ENCODE assay signal across 17 cellular contexts in the genomic region with DNA sequence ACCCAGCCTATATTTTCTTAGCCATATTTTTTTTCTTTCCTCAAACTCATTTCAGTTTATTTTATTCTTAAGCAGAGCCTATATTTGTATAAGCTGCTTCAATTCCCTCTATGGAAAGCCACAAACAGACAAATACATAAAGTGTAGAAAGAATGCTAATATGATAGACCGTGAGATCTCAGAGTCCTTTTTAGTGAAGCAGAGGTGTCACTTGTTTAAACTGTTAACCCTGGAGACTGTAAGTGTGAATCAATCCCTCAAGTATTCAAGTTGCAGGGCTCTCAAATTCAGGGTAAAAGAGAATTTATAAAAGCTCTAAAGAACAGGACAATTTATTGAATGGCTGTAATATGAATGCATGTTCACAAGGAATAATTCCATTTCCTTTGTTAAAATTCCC.
A peak's percentile ranks its signal among the peaks of the same experiment; 100 is the strongest.
DNase-seq lines count a peak whose midpoint lies in the region; ATAC-seq and TF ChIP-seq lines count a peak whose summit lies in the region.
"Had no signal": no experiment of that assay in that cellular context is flagged by ENCODE, and none has a peak within 500 bp of the region (broad histone marks: within the 10 kb centered on the region; RNA-seq: fewer than 3 reads in every experiment).

No MANE protein-coding gene starts in this region.

- no peaks in the 10 kb centered on the region for H3F3A ChIP-seq in neural progenitor cell (ENCODE audit: low read depth)

- H3K27me3 Mint-ChIP-seq in activated T-cell treated with anti-CD3 and anti-CD28 coated beads, Interleukin-2, amount 50 U/mL, for 72 hours (ENCODE audit: low read depth) = no peaks in the 10 kb centered on the region
- H3K27me3 Mint-ChIP-seq in activated CD4-positive, alpha-beta memory T cell treated with anti-CD3 and anti-CD28 coated beads for 36 hours = no peaks in the 10 kb centered on the region
- no peaks in the 10 kb centered on the region for H3K27me3 Mint-ChIP-seq in effector memory CD8-positive, alpha-beta T cell
- H3K27me3 Mint-ChIP-seq in neural progenitor cell (ENCODE audit: insufficient read depth, low read depth) = peaks cover 2% of the 10 kb centered on the region

- no peak overlapping the region for H2AFZ ChIP-seq in neural progenitor cell (replicated peaks)

- H3K79me2 ChIP-seq in neural progenitor cell (ENCODE audit: low read depth) = no peaks in the 10 kb centered on the region

- peaks cover 0 to 7% of the 10 kb centered on the region in 2 donors for H3K36me3 Mint-ChIP-seq in activated T-cell treated with anti-CD3 and anti-CD28 coated beads, Interleukin-2, amount 50 U/mL, for 72 hours (ENCODE audit: insufficient read depth in 2 of 2)
- no peaks in the 10 kb centered on the region for H3K36me3 Mint-ChIP-seq in activated CD4-positive, alpha-beta memory T cell treated with anti-CD3 and anti-CD28 coated beads for 36 hours
- no peaks in the 10 kb centered on the region for H3K36me3 Mint-ChIP-seq in effector memory CD8-positive, alpha-beta T cell (ENCODE audit: insufficient read depth)
- no peaks in the 10 kb centered on the region for H3K36me3 Mint-ChIP-seq in neural progenitor cell

- H3K27ac ChIP-seq in neural progenitor cell = no peak overlapping the region

- no peaks in the 10 kb centered on the region for H4K20me1 ChIP-seq in neural progenitor cell (ENCODE audit: low read depth)

- no peaks in the 10 kb centered on the region for H3K27me3 ChIP-seq in neural progenitor cell

- POLR2A ChIA-PET in activated CD4-positive, alpha-beta memory T cell treated with anti-CD3 and anti-CD28 coated beads for 36 hours (lab: Charles Lee) = interaction anchor here (1.5 to 4.6 kb wide), 4 partner anchors 13 to 115 kb away, joined by 5 to 47 read pairs (median 11); a partner anchor contains a TSS

- TF ChIP-seq CTCF in neural progenitor cell (IDR thresholded peaks at IDR 0.05) = no peak

- H3K4me2 ChIP-seq in neural progenitor cell = no peak overlapping the region

- peak overlapping the region; percentile 58 to 94 for H3K4me3 Mint-ChIP-seq in activated T-cell treated with anti-CD3 and anti-CD28 coated beads, Interleukin-2, amount 50 U/mL, for 72 hours
- H3K4me3 Mint-ChIP-seq in activated CD4-positive, alpha-beta memory T cell treated with anti-CD3 and anti-CD28 coated beads for 36 hours = no peak overlapping the region
- H3K4me3 Mint-ChIP-seq in effector memory CD8-positive, alpha-beta T cell = no peak overlapping the region
- H3K4me3 Mint-ChIP-seq in neural progenitor cell = no peak overlapping the region

- peaks cover 12% of the 10 kb centered on the region for H3K4me1 ChIP-seq in neural progenitor cell

- H3K9me3 Mint-ChIP-seq in activated T-cell treated with anti-CD3 and anti-CD28 coated beads, Interleukin-2, amount 50 U/mL, for 72 hours = peaks cover 0 to 1% of the 10 kb centered on the region in 2 donors
- no peaks in the 10 kb centered on the region for H3K9me3 Mint-ChIP-seq in activated CD4-positive, alpha-beta memory T cell treated with anti-CD3 and anti-CD28 coated beads for 36 hours
- H3K9me3 Mint-ChIP-seq in effector memory CD8-positive, alpha-beta T cell = no peaks in the 10 kb centered on the region
- no peaks in the 10 kb centered on the region for H3K9me3 Mint-ChIP-seq in neural progenitor cell

- CTCF ChIA-PET in activated CD4-positive, alpha-beta memory T cell treated with anti-CD3 and anti-CD28 coated beads for 36 hours (lab: Charles Lee) = interaction anchor here (1.0 to 3.2 kb wide), 8 partner anchors 8 to 196 kb away, joined by 3 to 24 read pairs (median 4); a partner anchor contains a TSS

- ATAC-seq in activated T-cell treated with anti-CD3 and anti-CD28 coated beads, Interleukin-2, amount 50 U/mL, for 72 hours (replicated peaks in 1 of 2) = no peak
- ATAC-seq in effector memory CD8-positive, alpha-beta T cell (replicated peaks) = peak; percentile 36

- H3K9me3 ChIP-seq in neural progenitor cell (ENCODE audit: low read depth) = no peaks in the 10 kb centered on the region
- H3K9me3 ChIP-seq: A549 had no signal

- H3K9ac ChIP-seq in neural progenitor cell = no peak overlapping the region

- no peaks in the 10 kb centered on the region for H3K36me3 ChIP-seq in neural progenitor cell

- DNase-seq in activated T-cell treated with anti-CD3 and anti-CD28 coated beads, Interleukin-2, amount 50 U/mL, for 72 hours = no peak
- DNase-seq in activated T-cell treated with anti-CD3 and anti-CD28 coated beads for 4 hours (no peak), neural progenitor cell (ENCODE audit: low spot score) (no peak), amniotic stem cell (lab: John Stamatoyannopoulos, UW) (no peak), NCI-H1105 (lab: John Stamatoyannopoulos, UW) (no peak), ecto neural progenitor cell (ENCODE audit: low spot score) (no peak)
- DNase-seq in activated CD4-positive, alpha-beta memory T cell treated with anti-CD3 and anti-CD28 coated beads for 36 hours = no peak
- DNase-seq in effector memory CD8-positive, alpha-beta T cell = no peak
- DNase-seq: C1 segment of cervical spinal cord; GOT3; MV-4-11; NCI-H1417 treated with DMSO at 0.1 percent for 48 hours; NCI-H1930; NCI-H446; NK-92 treated with Interleukin-12 subunit alpha and Interleukin-12 subunit beta, amount 100 ng/mL, for 24 hours; OCI-M1 had no signal

- H3K4me3 ChIP-seq in neural progenitor cell = no peak overlapping the region
- H3K4me3 ChIP-seq: A549 had no signal

- peaks cover 87% of the 10 kb centered on the region for H3K4me1 Mint-ChIP-seq in activated T-cell treated with anti-CD3 and anti-CD28 coated beads, Interleukin-2, amount 50 U/mL, for 72 hours (ENCODE audit: low read depth)
- peaks cover 63% of the 10 kb centered on the region for H3K4me1 Mint-ChIP-seq in activated CD4-positive, alpha-beta memory T cell treated with anti-CD3 and anti-CD28 coated beads for 36 hours (ENCODE audit: low read depth)
- H3K4me1 Mint-ChIP-seq in effector memory CD8-positive, alpha-beta T cell (ENCODE audit: low read depth in 2 of 2) = peaks cover 21 to 40% of the 10 kb centered on the region in 2 donors
- H3K4me1 Mint-ChIP-seq in neural progenitor cell = peaks cover 38% of the 10 kb centered on the region

- peak overlapping the region; percentile 99 for H3K27ac Mint-ChIP-seq in activated T-cell treated with anti-CD3 and anti-CD28 coated beads, Interleukin-2, amount 50 U/mL, for 72 hours
- H3K27ac Mint-ChIP-seq in activated CD4-positive, alpha-beta memory T cell treated with anti-CD3 and anti-CD28 coated beads for 36 hours = peak overlapping the region; percentile 61
- H3K27ac Mint-ChIP-seq in effector memory CD8-positive, alpha-beta T cell = peak overlapping the region; percentile 79 to 81
- H3K27ac Mint-ChIP-seq in neural progenitor cell = peak overlapping the region; percentile 59

- intact Hi-C loops in activated CD4-positive, alpha-beta memory T cell treated with anti-CD3 and anti-CD28 coated beads for 36 hours (cut with micrococcal nuclease) = loop anchor here (5.0 to 10.0 kb wide), 6 partner anchors 150 to 485 kb away; a partner anchor contains a TSS

Comparison
In these comparisons a context has a peak if more than half of its experiments do, and no peak if none do; other contexts are left out.
1. H3K4me3 Mint-ChIP-seq: peak in activated T-cell treated with anti-CD3 and anti-CD28 coated beads, Interleukin-2, amount 50 U/mL, for 72 hours (2 of 2); none in activated CD4-positive, alpha-beta memory T cell treated with anti-CD3 and anti-CD28 coated beads for 36 hours (single experiment), effector memory CD8-positive, alpha-beta T cell (0 of 2) and neural progenitor cell (single experiment).
2. Peak in every context shown above with its lines, with median percentiles within 50 percentile points of each other: H3K27ac Mint-ChIP-seq.